Comparison of ENCODE assay signal across 25 cellular contexts in genomic region chr5:146176805-146177204, GRCh38.
"Had no signal": no experiment of that assay in that cellular context is flagged by ENCODE, and none has a peak within 500 bp of the region (broad histone marks: within the 10 kb centered on the region; RNA-seq: fewer than 3 reads in every experiment).

No MANE protein-coding gene starts in this region.

- H3K27me3 ChIP-seq: left lung, pancreas, spleen, tibial nerve, vagina had no signal

- DNase-seq: hypothalamus; immature natural killer cell; kidney; left colon; left lung; lower lobe of right lung; mammary epithelial cell; mesenchymal stem cell; naive thymus-derived CD8-positive, alpha-beta T cell; pancreas; retina; right cardiac atrium; spleen; stimulated activated CD4-positive, alpha-beta T cell treated with anti-CD3 and anti-CD28 coated beads, Interleukin-4, amount 100 ng/mL, for 4 hours; stimulated activated CD8-positive, alpha-beta memory T cell treated with anti-CD3 and anti-CD28 coated beads, Interleukin-4, amount 100 ng/mL, for 48 hours; stimulated activated naive CD4-positive, alpha-beta T cell treated with Interleukin-2 at 50 U/mL for 16 hours; stimulated activated naive CD8-positive, alpha-beta T cell treated with anti-CD3 and anti-CD28 coated beads, Interleukin-15, amount 100 ng/mL, for 72 hours; substantia nigra had no signal

- H3K27ac ChIP-seq: left lung, lower lobe of right lung, pancreas, prostate gland, skin epidermis, spleen, tibial nerve, vagina had no signal

- ATAC-seq: left colon; left lung; lower lobe of right lung; naive thymus-derived CD8-positive, alpha-beta T cell; pancreas; right cardiac atrium; sciatic nerve; stimulated activated memory B cell treated with anti-CD40 and anti-IgM and Interleukin-4, amounts not matched to agents 10 μg/mL and 1 μg/mL and 100 μg/mL, for 72 hours; stimulated activated naive CD8-positive, alpha-beta T cell treated with anti-CD3 and anti-CD28 coated beads, Interleukin-15, amount 100 ng/mL, for 72 hours had no signal

- H3K4me3 ChIP-seq: left lung, lower lobe of right lung, pancreas, prostate gland, skin epidermis, spleen, tibial nerve, vagina had no signal

- H3K4me1 ChIP-seq: prostate gland had no signal

- FAIRE-seq: islet of Langerhans, kidney, pancreas had no signal

- H3K9me3 ChIP-seq: left lung, lower lobe of right lung, pancreas, prostate gland, spleen, tibial nerve, vagina had no signal

- H3K36me3 ChIP-seq: prostate gland had no signal
